In genomic region chr20:60788070-60788469, GRCh38 we compare ENCODE assay signal across 23 cellular contexts.
"Had no signal": no experiment of that assay in that cellular context is flagged by ENCODE, and none has a peak within 500 bp of the region (broad histone marks: within the 10 kb centered on the region; RNA-seq: fewer than 3 reads in every experiment).

No MANE protein-coding gene starts in this region.

- DNase-seq: colonic mucosa; cortex of kidney; dermis blood vessel endothelial cell; dorsolateral prefrontal cortex; effector CD4-positive, alpha-beta T cell; effector CD8-positive, alpha-beta T cell; effector memory CD4-positive, alpha-beta T cell; effector memory CD8-positive, alpha-beta T cell; endodermal cell; erythroblast; esophagus squamous epithelium; foreskin fibroblast; foreskin keratinocyte; foreskin melanocyte; gastrocnemius medialis; glutamatergic neuron; head of caudate nucleus; heart left ventricle; heart right ventricle had no signal

- H3K27me3 ChIP-seq: colonic mucosa, esophagus squamous epithelium, foreskin keratinocyte, gastrocnemius medialis had no signal

- H3K36me3 ChIP-seq: colonic mucosa, esophagus squamous epithelium, gastrocnemius medialis, gastroesophageal sphincter, heart left ventricle, heart right ventricle had no signal

- H3K4me1 ChIP-seq: colonic mucosa, foreskin keratinocyte, gastrocnemius medialis, heart left ventricle, heart right ventricle had no signal

- ATAC-seq: effector memory CD8-positive, alpha-beta T cell; esophagus mucosa; foreskin keratinocyte; gastrocnemius medialis; gastroesophageal sphincter; heart left ventricle; heart right ventricle had no signal

- H3K9me3 ChIP-seq: colonic mucosa, esophagus squamous epithelium, gastrocnemius medialis, gastroesophageal sphincter, heart left ventricle, heart right ventricle had no signal

- H3K4me3 ChIP-seq: colonic mucosa, coronary artery, dorsolateral prefrontal cortex, esophagus squamous epithelium, gastrocnemius medialis, gastroesophageal sphincter, heart left ventricle, heart right ventricle had no signal

- H3K27ac ChIP-seq: colonic mucosa, coronary artery, dorsolateral prefrontal cortex, epithelial cell of prostate, esophagus squamous epithelium, foreskin keratinocyte, gastrocnemius medialis, heart left ventricle, heart right ventricle had no signal
